Comparison of ENCODE assay signal across 1 cellular context in the genomic region with DNA sequence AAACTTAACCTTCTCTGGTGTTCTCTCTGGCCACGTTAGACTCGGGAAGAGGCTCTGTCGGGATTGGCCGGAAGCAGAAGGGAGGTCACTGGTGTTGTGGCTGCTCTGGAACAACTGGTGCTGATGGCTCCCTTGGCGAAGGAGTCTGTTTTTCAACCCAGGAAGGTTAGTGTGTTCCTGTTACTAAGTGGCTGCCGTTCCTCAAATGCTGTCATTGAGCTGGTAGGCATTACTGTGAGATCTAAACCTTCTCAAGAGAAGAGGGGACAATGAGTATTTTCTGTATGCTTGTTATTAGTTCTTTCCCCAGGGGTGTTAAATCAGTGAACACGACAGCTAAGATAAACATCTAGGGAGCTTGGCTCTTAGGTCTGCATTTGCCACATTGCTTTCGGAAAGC.
TF ChIP-seq lines count a peak whose summit lies in the region.

No MANE protein-coding gene starts in this region.

TF ChIP-seq in HEK293T, 16 proteins besides CTCF, POLR2A, EP300 and RAD21:
- no peak for TF ChIP-seq FOXK2 (IDR thresholded peaks at IDR 0.05)
- no peak for TF ChIP-seq L3MBTL2 (conservative IDR thresholded peaks at IDR 0.05)
